In the genomic region with DNA sequence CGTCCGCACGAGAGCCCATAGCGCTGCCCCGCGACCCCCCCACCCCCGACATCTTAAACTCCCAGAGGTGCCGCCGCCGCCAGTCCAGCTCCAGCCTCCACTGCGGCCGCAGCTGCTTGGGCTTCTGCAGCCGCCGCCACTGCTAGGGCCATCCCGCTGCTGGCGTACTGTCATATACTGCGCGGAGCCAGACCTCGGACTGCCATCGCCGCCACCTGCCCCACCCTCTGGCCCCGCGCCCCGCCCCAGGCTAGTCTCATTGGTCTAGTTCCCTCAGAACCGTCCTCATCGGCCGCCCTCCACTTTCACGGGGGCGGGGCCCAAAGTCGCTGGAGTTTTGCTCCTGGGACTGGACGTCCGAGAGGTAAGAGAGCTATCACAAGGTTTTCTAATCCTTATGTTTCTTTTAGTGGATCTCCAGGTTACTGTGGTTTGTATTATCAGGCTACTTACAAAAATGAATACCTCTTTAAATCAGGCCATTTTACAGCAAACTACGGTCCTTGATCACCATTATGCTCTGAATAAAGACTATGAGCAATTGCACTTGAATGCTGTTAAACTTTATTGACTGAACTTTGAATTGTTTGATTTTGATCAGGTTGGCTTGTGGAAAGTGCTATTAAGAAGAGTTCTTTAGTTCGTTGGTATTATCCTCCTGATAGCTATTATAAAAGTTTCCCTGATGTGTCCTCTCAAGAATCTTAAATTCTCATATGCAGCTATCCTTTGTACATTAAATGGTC, we compare ENCODE assay signal across 1 cellular context.
TF ChIP-seq lines count a peak whose summit lies in the region.

No MANE protein-coding gene starts in this region.

TF ChIP-seq in IMR-90, 13 proteins besides CTCF, POLR2A, EP300 and RAD21:
- TF ChIP-seq MAZ (IDR thresholded peaks at IDR 0.05; ENCODE audit: borderline replicate concordance, low read depth, low read length) (peak; percentile 30; the same call in 1 of the 2 replicates), CHD1 (IDR thresholded peaks at IDR 0.05; ENCODE audit: low read depth, low read length) (no peak), BHLHE40 (IDR thresholded peaks at IDR 0.05; ENCODE audit: low read depth, low read length) (no peak), MXI1 (IDR thresholded peaks at IDR 0.05; ENCODE audit: borderline replicate concordance, low read depth, low read length) (no peak), CEBPB (IDR thresholded peaks at IDR 0.05; ENCODE audit: low read depth, low read length) (no peak), FOS (IDR thresholded peaks at IDR 0.05; ENCODE audit: low read depth, low read length) (no peak)
- TF ChIP-seq, protein P1, sequence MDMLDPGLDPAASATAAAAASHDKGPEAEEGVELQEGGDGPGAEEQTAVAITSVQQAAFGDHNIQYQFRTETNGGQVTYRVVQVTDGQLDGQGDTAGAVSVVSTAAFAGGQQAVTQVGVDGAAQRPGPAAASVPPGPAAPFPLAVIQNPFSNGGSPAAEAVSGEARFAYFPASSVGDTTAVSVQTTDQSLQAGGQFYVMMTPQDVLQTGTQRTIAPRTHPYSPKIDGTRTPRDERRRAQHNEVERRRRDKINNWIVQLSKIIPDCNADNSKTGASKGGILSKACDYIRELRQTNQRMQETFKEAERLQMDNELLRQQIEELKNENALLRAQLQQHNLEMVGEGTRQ (IDR thresholded peaks at IDR 0.05; ENCODE audit: low read depth, low read length), result no peak
- TF ChIP-seq, protein P2, sequence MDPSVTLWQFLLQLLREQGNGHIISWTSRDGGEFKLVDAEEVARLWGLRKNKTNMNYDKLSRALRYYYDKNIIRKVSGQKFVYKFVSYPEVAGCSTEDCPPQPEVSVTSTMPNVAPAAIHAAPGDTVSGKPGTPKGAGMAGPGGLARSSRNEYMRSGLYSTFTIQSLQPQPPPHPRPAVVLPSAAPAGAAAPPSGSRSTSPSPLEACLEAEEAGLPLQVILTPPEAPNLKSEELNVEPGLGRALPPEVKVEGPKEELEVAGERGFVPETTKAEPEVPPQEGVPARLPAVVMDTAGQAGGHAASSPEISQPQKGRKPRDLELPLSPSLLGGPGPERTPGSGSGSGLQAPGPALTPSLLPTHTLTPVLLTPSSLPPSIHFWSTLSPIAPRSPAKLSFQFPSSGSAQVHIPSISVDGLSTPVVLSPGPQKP (IDR thresholded peaks at IDR 0.05; ENCODE audit: borderline replicate concordance, low read depth, low read length), result no peak
